In genomic region chr1:27593341-27594326, GRCh38 we compare ENCODE assay signal across 1 cellular context.
TF ChIP-seq lines count a peak whose summit lies in the region.

No MANE protein-coding gene starts in this region.

TF ChIP-seq in H1, 55 proteins besides CTCF, POLR2A, EP300 and RAD21:
- 0 out of 4 replicates have a peak, but pooled peaks of 1 of the 2 experiments have one; percentile 19 for TF ChIP-seq SIN3A (conservative IDR thresholded peaks at IDR 0.05 in 1 of 2, IDR thresholded peaks at IDR 0.05 in 1 of 2; ENCODE audit: low read depth in 1 of 2, low read length in 2 of 2)
- no peak for TF ChIP-seq CTBP2 (IDR thresholded peaks at IDR 0.05; ENCODE audit: borderline replicate concordance, insufficient read depth, insufficient read length, low read length)
- no peak for TF ChIP-seq NRF1 (IDR thresholded peaks at IDR 0.05; ENCODE audit: low read depth, low read length)
- no peak for TF ChIP-seq PHF8 (conservative IDR thresholded peaks at IDR 0.05; ENCODE audit: low read depth, low read length)
